19 cellular contexts compared by ENCODE assay signal in the genomic region with DNA sequence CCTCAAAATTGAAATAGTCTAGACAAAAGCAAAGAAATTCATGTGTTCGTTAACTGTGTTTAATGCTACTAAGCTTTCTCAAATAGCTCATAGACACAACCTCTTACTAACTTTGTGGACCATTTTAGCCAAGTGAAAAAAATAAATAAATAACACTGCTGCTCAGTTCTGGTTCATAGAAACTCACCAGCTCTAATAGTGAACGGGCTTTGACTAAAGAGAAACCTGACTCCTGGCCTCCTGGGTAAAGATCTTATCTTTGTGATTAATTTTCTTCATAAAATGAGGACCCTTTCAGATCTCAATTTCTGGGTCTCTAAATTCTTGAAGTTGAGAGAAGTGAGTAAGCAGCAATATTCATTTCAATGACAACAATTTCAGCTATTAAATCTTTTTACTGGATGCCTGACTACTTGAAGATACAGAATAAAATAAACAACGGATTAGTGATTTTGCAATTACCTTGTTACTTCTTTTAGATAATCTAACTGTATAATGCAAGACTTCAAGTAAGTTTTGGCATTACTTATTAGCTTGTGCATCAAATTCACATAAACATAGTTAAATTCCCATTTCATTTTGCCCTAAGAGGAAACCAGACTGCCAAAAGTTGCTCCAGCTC. TPM values are rescaled to one million over a fixed set of nuclear protein-coding genes. Genes with fewer than 3 reads are reported as not detected.
A peak's percentile ranks its signal among the peaks of the same experiment; 100 is the strongest.
DNase-seq lines count a peak whose midpoint lies in the region; ATAC-seq and TF ChIP-seq lines count a peak whose summit lies in the region.
"Had no signal": no experiment of that assay in that cellular context is flagged by ENCODE, and none has a peak within 500 bp of the region (broad histone marks: within the 10 kb centered on the region; RNA-seq: fewer than 3 reads in every experiment).

No MANE protein-coding gene starts in this region.

- H3K27ac ChIP-seq in 22Rv1 (0 out of 2 replicates have a peak overlapping the region, but pooled peaks have one; percentile 8), HEK293 (ENCODE audit: extremely low read depth, low read depth, low read length) (peak overlapping the region; percentile 29; the same call in 1 of the 2 replicates)
- H3K27ac ChIP-seq: colonic mucosa, foreskin keratinocyte had no signal

- H3K9me3 ChIP-seq in HEK293 (ENCODE audit: control insufficient read depth, insufficient read depth, low read depth, low read length): no peaks in the 10 kb centered on the region
- H3K9me3 ChIP-seq: colonic mucosa had no signal

- DNase-seq in NCI-H748 (lab: John Stamatoyannopoulos, UW; ENCODE audit: unreplicated experiment) (peak; percentile 53), fibroblast of villous mesenchyme (ENCODE audit: low read depth) (peak; percentile 21), cortex of kidney (lab: John Stamatoyannopoulos, UW) (no peak)
- no peak for DNase-seq in stimulated activated CD4-positive, alpha-beta T cell treated with anti-CD3 and anti-CD28 coated beads, Interleukin-2, amount 100 ng/mL, for 24 hours
- no peak for DNase-seq in stimulated activated CD8-positive, alpha-beta memory T cell treated with anti-CD3 and anti-CD28 coated beads, Interleukin-4, amount 100 ng/mL, for 48 hours
- DNase-seq: activated CD4-positive, alpha-beta memory T cell treated with anti-CD3 and anti-CD28 coated beads, Interleukin-2, amount 10 ng/mL, durations not matched to agents 7 days and 5 days; activated T-cell treated with anti-CD3 and anti-CD28 coated beads, Interleukin-2, amount 50 U/mL, for 24 hours; CD4-positive, alpha-beta T cell; colonic mucosa; foreskin keratinocyte; midbrain; SIG-M5; T-helper 17 cell; trophoblast cell had no signal

- no peaks in the 10 kb centered on the region for H3K36me3 ChIP-seq in HEK293 (ENCODE audit: control insufficient read depth in 2 of 2, insufficient read depth in 1 of 2, low read length in 2 of 2)
- H3K36me3 ChIP-seq: colonic mucosa had no signal

- no peak for TF ChIP-seq CTCF in 22Rv1 (IDR thresholded peaks at IDR 0.05)
- TF ChIP-seq CTCF in HEK293 (tag by site-specific recombination; IDR thresholded peaks at IDR 0.05): no peak
- no peak for TF ChIP-seq CTCF in fibroblast of villous mesenchyme (IDR thresholded peaks at IDR 0.05; ENCODE audit: insufficient read depth, low read depth, low read length)

- CTCF ChIA-PET in HEK293 (lab: Yijun Ruan, JAX): no interaction called here

- no peak for ATAC-seq in HG02571 (IDR thresholded peaks at IDR 0.05; ENCODE audit: unreplicated experiment)
- ATAC-seq: foreskin keratinocyte; stimulated activated effector memory CD8-positive, alpha-beta T cell treated with anti-CD3 and anti-CD28 coated beads, Interleukin-12 subunit alpha, Interleukin-12 subunit beta, amount 100 ng/mL, for 72 hours; T-helper 17 cell; WTC11 had no signal

- H3K4me1 ChIP-seq in HEK293 (ENCODE audit: control insufficient read depth, insufficient read depth, low read length): peaks cover 37% of the 10 kb centered on the region
- H3K4me1 ChIP-seq: colonic mucosa, foreskin keratinocyte had no signal

- H3K4me3 ChIP-seq in HEK293 (ENCODE audit: low read depth, low read length) (no peak overlapping the region), fibroblast of villous mesenchyme (ENCODE audit: low read depth, low read length) (no peak overlapping the region)
- H3K4me3 ChIP-seq: colonic mucosa had no signal

- POLR2A ChIA-PET in HEK293 (lab: Yijun Ruan, JAX): interaction anchor here (0.6 kb wide), 1 partner anchor 168 kb away, joined by 3 read pairs; no protein-coding TSS in a partner anchor

TF ChIP-seq in HEK293, 187 proteins besides CTCF, POLR2A, EP300 and RAD21 (continues in another document):
- TF ChIP-seq ZNF654 (tag by site-specific recombination; IDR thresholded peaks at IDR 0.05; ENCODE audit: low read depth) (no peak), IKZF3 (tag by site-specific recombination; IDR thresholded peaks at IDR 0.05) (peak; percentile 66; the same call in 1 of the 2 replicates), ZFHX2 (tag by site-specific recombination; conservative IDR thresholded peaks at IDR 0.05) (no peak), BCL11B (tag by site-specific recombination; IDR thresholded peaks at IDR 0.05; ENCODE audit: low read depth) (0 out of 2 replicates have a peak, but pooled peaks have one; percentile 38), MZF1 (tag by site-specific recombination; IDR thresholded peaks at IDR 0.05; ENCODE audit: borderline replicate concordance) (peak; percentile 54; the same call in 1 of the 2 replicates), ZNF366 (tag by site-specific recombination; conservative IDR thresholded peaks at IDR 0.05) (peak; percentile 94), ZNF610 (tag by site-specific recombination; IDR thresholded peaks at IDR 0.05; ENCODE audit: borderline replicate concordance) (0 out of 2 replicates have a peak, but pooled peaks have one; percentile 38), SP7 (tag by site-specific recombination; IDR thresholded peaks at IDR 0.05) (peak; percentile 58), ZNF335 (tag by site-specific recombination; conservative IDR thresholded peaks at IDR 0.05) (no peak), ZNF391 (tag by site-specific recombination; IDR thresholded peaks at IDR 0.05; ENCODE audit: borderline replicate concordance, low read depth) (0 out of 2 replicates have a peak, but pooled peaks have one; percentile 28), FEZF1 (tag by site-specific recombination; IDR thresholded peaks at IDR 0.05) (peak; percentile 94), ZNF629 (tag by site-specific recombination; IDR thresholded peaks at IDR 0.05) (peak; percentile 65), ZNF626 (tag by site-specific recombination; IDR thresholded peaks at IDR 0.05) (no peak)
- TF ChIP-seq, protein P1, sequence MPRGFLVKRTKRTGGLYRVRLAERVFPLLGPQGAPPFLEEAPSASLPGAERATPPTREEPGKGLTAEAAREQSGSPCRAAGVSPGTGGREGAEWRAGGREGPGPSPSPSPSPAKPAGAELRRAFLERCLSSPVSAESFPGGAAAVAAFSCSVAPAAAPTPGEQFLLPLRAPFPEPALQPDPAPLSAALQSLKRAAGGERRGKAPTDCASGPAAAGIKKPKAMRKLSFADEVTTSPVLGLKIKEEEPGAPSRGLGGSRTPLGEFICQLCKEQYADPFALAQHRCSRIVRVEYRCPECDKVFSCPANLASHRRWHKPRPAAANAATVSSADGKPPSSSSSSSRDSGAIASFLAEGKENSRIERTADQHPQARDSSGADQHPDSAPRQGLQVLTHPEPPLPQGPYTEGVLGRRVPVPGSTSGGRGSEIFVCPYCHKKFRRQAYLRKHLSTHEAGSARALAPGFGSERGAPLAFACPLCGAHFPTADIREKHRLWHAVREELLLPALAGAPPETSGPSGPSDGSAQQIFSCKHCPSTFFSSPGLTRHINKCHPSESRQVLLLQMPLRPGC (tag by site-specific recombination; IDR thresholded peaks at IDR 0.05): peak; percentile 56; the same call in 1 of the 2 replicates
- TF ChIP-seq, protein P2, sequence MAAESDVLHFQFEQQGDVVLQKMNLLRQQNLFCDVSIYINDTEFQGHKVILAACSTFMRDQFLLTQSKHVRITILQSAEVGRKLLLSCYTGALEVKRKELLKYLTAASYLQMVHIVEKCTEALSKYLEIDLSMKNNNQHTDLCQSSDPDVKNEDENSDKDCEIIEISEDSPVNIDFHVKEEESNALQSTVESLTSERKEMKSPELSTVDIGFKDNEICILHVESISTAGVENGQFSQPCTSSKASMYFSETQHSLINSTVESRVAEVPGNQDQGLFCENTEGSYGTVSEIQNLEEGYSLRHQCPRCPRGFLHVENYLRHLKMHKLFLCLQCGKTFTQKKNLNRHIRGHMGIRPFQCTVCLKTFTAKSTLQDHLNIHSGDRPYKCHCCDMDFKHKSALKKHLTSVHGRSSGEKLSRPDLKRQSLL (tag by site-specific recombination; IDR thresholded peaks at IDR 0.05): 0 out of 2 replicates have a peak, but pooled peaks have one; percentile 41
- TF ChIP-seq, protein P3, sequence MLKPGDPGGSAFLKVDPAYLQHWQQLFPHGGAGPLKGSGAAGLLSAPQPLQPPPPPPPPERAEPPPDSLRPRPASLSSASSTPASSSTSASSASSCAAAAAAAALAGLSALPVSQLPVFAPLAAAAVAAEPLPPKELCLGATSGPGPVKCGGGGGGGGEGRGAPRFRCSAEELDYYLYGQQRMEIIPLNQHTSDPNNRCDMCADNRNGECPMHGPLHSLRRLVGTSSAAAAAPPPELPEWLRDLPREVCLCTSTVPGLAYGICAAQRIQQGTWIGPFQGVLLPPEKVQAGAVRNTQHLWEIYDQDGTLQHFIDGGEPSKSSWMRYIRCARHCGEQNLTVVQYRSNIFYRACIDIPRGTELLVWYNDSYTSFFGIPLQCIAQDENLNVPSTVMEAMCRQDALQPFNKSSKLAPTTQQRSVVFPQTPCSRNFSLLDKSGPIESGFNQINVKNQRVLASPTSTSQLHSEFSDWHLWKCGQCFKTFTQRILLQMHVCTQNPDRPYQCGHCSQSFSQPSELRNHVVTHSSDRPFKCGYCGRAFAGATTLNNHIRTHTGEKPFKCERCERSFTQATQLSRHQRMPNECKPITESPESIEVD (tag by site-specific recombination; IDR thresholded peaks at IDR 0.05): peak; percentile 95
- TF ChIP-seq, protein P4, sequence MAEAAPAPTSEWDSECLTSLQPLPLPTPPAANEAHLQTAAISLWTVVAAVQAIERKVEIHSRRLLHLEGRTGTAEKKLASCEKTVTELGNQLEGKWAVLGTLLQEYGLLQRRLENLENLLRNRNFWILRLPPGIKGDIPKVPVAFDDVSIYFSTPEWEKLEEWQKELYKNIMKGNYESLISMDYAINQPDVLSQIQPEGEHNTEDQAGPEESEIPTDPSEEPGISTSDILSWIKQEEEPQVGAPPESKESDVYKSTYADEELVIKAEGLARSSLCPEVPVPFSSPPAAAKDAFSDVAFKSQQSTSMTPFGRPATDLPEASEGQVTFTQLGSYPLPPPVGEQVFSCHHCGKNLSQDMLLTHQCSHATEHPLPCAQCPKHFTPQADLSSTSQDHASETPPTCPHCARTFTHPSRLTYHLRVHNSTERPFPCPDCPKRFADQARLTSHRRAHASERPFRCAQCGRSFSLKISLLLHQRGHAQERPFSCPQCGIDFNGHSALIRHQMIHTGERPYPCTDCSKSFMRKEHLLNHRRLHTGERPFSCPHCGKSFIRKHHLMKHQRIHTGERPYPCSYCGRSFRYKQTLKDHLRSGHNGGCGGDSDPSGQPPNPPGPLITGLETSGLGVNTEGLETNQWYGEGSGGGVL (tag by site-specific recombination; IDR thresholded peaks at IDR 0.05): peak; percentile 41; the same call in 1 of the 2 replicates

RNA-seq across cellular contexts. Expression of a gene that starts 3.1 kb away (rescaled TPM):
- total RNA-seq in fibroblast of villous mesenchyme: 13.9 and 27.2 TPM in 2 replicates
- total RNA-seq: activated CD4-positive, alpha-beta memory T cell treated with anti-CD3 and anti-CD28 coated beads, Interleukin-2, amount 10 ng/mL, durations not matched to agents 7 days and 5 days; CD4-positive, alpha-beta T cell; T-helper 17 cell had no signal

Comparison
In these comparisons a context has a peak if more than half of its experiments do, and no peak if none do; other contexts are left out.
1. DNase-seq: peak in NCI-H748 (single experiment) and fibroblast of villous mesenchyme (single experiment); none in stimulated activated CD4-positive, alpha-beta T cell treated with anti-CD3 and anti-CD28 coated beads, Interleukin-2, amount 100 ng/mL, for 24 hours (0 of 2), stimulated activated CD8-positive, alpha-beta memory T cell treated with anti-CD3 and anti-CD28 coated beads, Interleukin-4, amount 100 ng/mL, for 48 hours (single experiment) and cortex of kidney (single experiment).